In the genomic region with DNA sequence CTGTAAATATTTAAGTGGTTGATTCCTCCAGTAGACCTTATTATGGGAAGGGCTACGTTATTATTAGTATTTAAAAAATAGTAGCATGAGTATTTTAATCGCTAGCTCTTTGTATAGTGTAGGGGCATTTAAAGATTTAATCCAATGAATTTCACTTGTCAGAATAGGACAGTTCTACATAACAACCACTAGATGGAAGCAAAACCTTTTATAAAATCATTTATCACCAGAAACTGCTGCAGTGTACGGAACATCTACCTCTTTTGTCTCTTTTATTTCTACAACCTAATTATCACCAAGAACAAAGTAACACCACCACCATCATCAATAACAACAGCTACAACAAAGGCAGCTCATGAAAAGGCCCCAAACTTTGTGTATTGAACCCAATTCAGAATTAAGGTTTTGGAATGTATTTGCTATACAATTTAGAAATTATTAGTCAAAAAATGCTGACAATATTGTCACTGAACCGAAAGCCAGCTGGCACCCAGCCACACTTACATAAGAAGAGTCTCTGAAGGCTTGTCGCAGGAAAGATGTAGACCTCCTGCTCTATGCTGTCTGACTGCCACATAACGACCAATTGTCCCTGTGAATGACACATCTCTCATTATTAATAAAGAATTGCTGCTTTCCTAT, we compare ENCODE assay signal across 8 cellular contexts.
DNase-seq lines count a peak whose midpoint lies in the region; ATAC-seq, FAIRE-seq and TF ChIP-seq lines count a peak whose summit lies in the region.

No MANE protein-coding gene starts in this region.

- H3K27me3 ChIP-seq in Loucy (ENCODE audit: insufficient read depth, low read length, poor library complexity, severe bottlenecking) (no peaks in the 10 kb centered on the region), esophagus squamous epithelium (peaks cover 0 to 10% (median 0%) of the 10 kb centered on the region in 4 donors), pancreas (peaks cover 0 to 5% (median 0%) of the 10 kb centered on the region in 4 donors), WERI-Rb-1 (ENCODE audit: insufficient read depth, low read depth, severe bottlenecking) (peaks cover 18% of the 10 kb centered on the region)

- H3K4me3 ChIP-seq in Loucy (ENCODE audit: low read length, poor library complexity, severe bottlenecking): peak overlapping the region; percentile 56
- H3K4me3 ChIP-seq in esophagus squamous epithelium: no peak overlapping the region
- H3K4me3 ChIP-seq in pancreas: no peak overlapping the region
- H3K4me3 ChIP-seq in lower leg skin (ENCODE audit: low read depth, poor library complexity, severe bottlenecking): no peak overlapping the region
- no peak overlapping the region for H3K4me3 ChIP-seq in WERI-Rb-1 (ENCODE audit: low read depth, low read length)

- 8 to 10% methylated on average over 6 of the region's 6 CpGs for WGBS in esophagus squamous epithelium, 2 donors
- WGBS in pancreas, 2 donors: 4 to 8% methylated on average over 6 of the region's 6 CpGs
- WGBS in lower leg skin, 2 donors: 6 to 12% methylated on average over 6 of the region's 6 CpGs

- FAIRE-seq in pancreas (lab: Jason Lieb, UNC): peak; percentile 98

- H3K9me2 ChIP-seq in Loucy (replicated peaks; ENCODE audit: low read depth, low read length): no peaks in the 10 kb centered on the region

- DNase-seq in AML-193 (lab: John Stamatoyannopoulos, UW) (peak; percentile 21 to 26), RPMI8226 (peak; percentile 57), esophagus squamous epithelium (lab: John Stamatoyannopoulos, UW) (no peak), pancreas (no peak), lower leg skin (ENCODE audit: low spot score in 2 of 2) (no peak), WERI-Rb-1 (no peak)

- TF ChIP-seq CTCF in Loucy (conservative IDR thresholded peaks at IDR 0.05; ENCODE audit: low read length) (peak; percentile 51), esophagus squamous epithelium (IDR thresholded peaks at IDR 0.05) (peak; percentile 6 to 70 (median 56)), pancreas (IDR thresholded peaks at IDR 0.05) (peak; percentile 34 to 64 (median 49)), lower leg skin (IDR thresholded peaks at IDR 0.05) (no peak), WERI-Rb-1 (IDR thresholded peaks at IDR 0.05; ENCODE audit: low read depth, low read length) (no peak)

- H3K79me2 ChIP-seq in Loucy (ENCODE audit: insufficient read depth, low read length): no peaks in the 10 kb centered on the region

- ATAC-seq in GM18861 (IDR thresholded peaks at IDR 0.05; ENCODE audit: unreplicated experiment): peak; percentile 60
- peak; percentile 53 to 86 (median 80) for ATAC-seq in pancreas

- H3K4me1 ChIP-seq in Loucy (ENCODE audit: insufficient read depth, low read length, poor library complexity, severe bottlenecking) (peaks cover 4% of the 10 kb centered on the region), esophagus squamous epithelium (peaks cover 0 to 5% (median 0%) of the 10 kb centered on the region in 3 donors), pancreas (no peaks in the 10 kb centered on the region)

- peak overlapping the region; percentile 61 for H3K4me2 ChIP-seq in Loucy (ENCODE audit: low read depth, low read length, poor library complexity, severe bottlenecking)

- H3F3A ChIP-seq in Loucy (ENCODE audit: low read depth): no peaks in the 10 kb centered on the region

- H3K9me3 ChIP-seq in Loucy (ENCODE audit: insufficient read depth, low read depth, low read length) (no peaks in the 10 kb centered on the region), esophagus squamous epithelium (no peaks in the 10 kb centered on the region), pancreas (no peaks in the 10 kb centered on the region), WERI-Rb-1 (ENCODE audit: severe bottlenecking) (no peaks in the 10 kb centered on the region)

- intact Hi-C loops in esophagus squamous epithelium (cut with DNase I): no loop called here
- intact Hi-C loops in pancreas (cut with DNase I): loop anchor here in 1 of 3 donors (10.0 kb wide), 1 partner anchor 1217 kb away; no protein-coding TSS in a partner anchor
- intact Hi-C loops in lower leg skin (cut with DNase I; ENCODE audit: low total_unique reads): loop anchor here (10.0 kb wide), 1 partner anchor 1217 kb away; no protein-coding TSS in a partner anchor

- H4K20me1 ChIP-seq in Loucy (ENCODE audit: insufficient read depth, low read length, poor library complexity, severe bottlenecking): no peaks in the 10 kb centered on the region

- no peak for TF ChIP-seq POLR2A in esophagus squamous epithelium (IDR thresholded peaks at IDR 0.05)
- no peak for TF ChIP-seq POLR2A in lower leg skin (IDR thresholded peaks at IDR 0.05)

- H3K36me3 ChIP-seq in Loucy (ENCODE audit: insufficient read depth, low read length): no peaks in the 10 kb centered on the region
- H3K36me3 ChIP-seq in esophagus squamous epithelium: no peaks in the 10 kb centered on the region
- H3K36me3 ChIP-seq in pancreas: no peaks in the 10 kb centered on the region
- H3K36me3 ChIP-seq in WERI-Rb-1: no peaks in the 10 kb centered on the region

- H3K9ac ChIP-seq in Loucy (ENCODE audit: low read depth, low read length, poor library complexity, severe bottlenecking): no peak overlapping the region

- H3K27ac ChIP-seq in esophagus squamous epithelium (no peak overlapping the region), pancreas (no peak overlapping the region), WERI-Rb-1 (no peak overlapping the region)

- no peak overlapping the region for H2AFZ ChIP-seq in Loucy (ENCODE audit: low read length)

Comparison
In these comparisons a context has a peak if more than half of its experiments do, and no peak if none do; other contexts are left out.
1. DNase-seq: peak in AML-193 (2 of 2) and RPMI8226 (single experiment); none in esophagus squamous epithelium (single experiment), pancreas (0 of 6), lower leg skin (0 of 2) and WERI-Rb-1 (single experiment).
2. CTCF ChIP-seq: peak in Loucy (single experiment), esophagus squamous epithelium (6 of 6) and pancreas (4 of 4); none in lower leg skin (0 of 3) and WERI-Rb-1 (single experiment).